1 cellular context compared by ENCODE assay signal in genomic region chr2:4935291-4935690, GRCh38.
DNase-seq lines count a peak whose midpoint lies in the region.

No MANE protein-coding gene starts in this region.

- peak; percentile 14 for DNase-seq in DMS53 (lab: John Stamatoyannopoulos, UW)
